17 cellular contexts compared by ENCODE assay signal in genomic region chr16:68037820-68038597, GRCh38. TPM values are rescaled to one million over a fixed set of nuclear protein-coding genes. Genes with fewer than 3 reads are reported as not detected.
DNase-seq lines count a peak whose midpoint lies in the region; ATAC-seq and TF ChIP-seq lines count a peak whose summit lies in the region.
"Had no signal": no experiment of that assay in that cellular context is flagged by ENCODE, and none has a peak within 500 bp of the region (broad histone marks: within the 10 kb centered on the region; RNA-seq: fewer than 3 reads in every experiment).

No MANE protein-coding gene starts in this region.

- H3K9me3 Mint-ChIP-seq in activated CD4-positive, alpha-beta T cell treated with anti-CD3 and anti-CD28 coated beads, Interleukin-2, amount 10 ng/mL, durations not matched to agents 7 days and 5 days, result no peaks in the 10 kb centered on the region
- no peaks in the 10 kb centered on the region for H3K9me3 Mint-ChIP-seq in activated T-helper 2 cell treated with anti-CD3 and anti-CD28 coated beads, Interferon-gamma antibody, Interleukin-2, Interleukin-4, amounts not matched to agents 10 μg/mL and 5 μg/mL and 100 μg/mL, durations not matched to agents 14 hours and 24 hours and 36 hours

- 85 to 93% methylated on average over 9 of the region's 9 CpGs for WGBS in sigmoid colon, 2 donors

- no peak for TF ChIP-seq EP300 in sigmoid colon (IDR thresholded peaks at IDR 0.05)

- H3K4me1 Mint-ChIP-seq in activated CD4-positive, alpha-beta T cell treated with anti-CD3 and anti-CD28 coated beads, Interleukin-2, amount 10 ng/mL, durations not matched to agents 7 days and 5 days, result peaks cover 34% of the 10 kb centered on the region
- peaks cover 11% of the 10 kb centered on the region for H3K4me1 Mint-ChIP-seq in activated T-helper 2 cell treated with anti-CD3 and anti-CD28 coated beads, Interferon-gamma antibody, Interleukin-2, Interleukin-4, amounts not matched to agents 10 μg/mL and 5 μg/mL and 100 μg/mL, durations not matched to agents 14 hours and 24 hours and 36 hours (ENCODE audit: low read depth)

- H3K27ac ChIP-seq in sigmoid colon, result no peak overlapping the region

- H3K4me3 ChIP-seq in sigmoid colon, result no peak overlapping the region

- POLR2A ChIA-PET in activated CD4-positive, alpha-beta T cell treated with anti-CD3 and anti-CD28 coated beads, Interleukin-2, amount 10 ng/mL, durations not matched to agents 7 days and 5 days (lab: Charles Lee), result no interaction called here

- ATAC-seq in HG03354 (IDR thresholded peaks at IDR 0.05; ENCODE audit: poor library complexity, severe bottlenecking, unreplicated experiment), result peak; percentile 33
- ATAC-seq in HG03439 (IDR thresholded peaks at IDR 0.05; ENCODE audit: unreplicated experiment), result no peak
- ATAC-seq in HG02981 (IDR thresholded peaks at IDR 0.05; ENCODE audit: unreplicated experiment), result no peak
- ATAC-seq: HCT116, left colon had no signal

- peaks cover 0 to 3% (median 0%) of the 10 kb centered on the region in 4 donors for H3K36me3 ChIP-seq in sigmoid colon

- peak overlapping the region; percentile 9 for H3K27ac Mint-ChIP-seq in activated CD4-positive, alpha-beta T cell treated with anti-CD3 and anti-CD28 coated beads, Interleukin-2, amount 10 ng/mL, durations not matched to agents 7 days and 5 days
- H3K27ac Mint-ChIP-seq in activated T-helper 2 cell treated with anti-CD3 and anti-CD28 coated beads, Interferon-gamma antibody, Interleukin-2, Interleukin-4, amounts not matched to agents 10 μg/mL and 5 μg/mL and 100 μg/mL, durations not matched to agents 14 hours and 24 hours and 36 hours, result peak overlapping the region; percentile 11

- no peak for TF ChIP-seq POLR2A in sigmoid colon (IDR thresholded peaks at IDR 0.05)

- no peak overlapping the region for H3K4me3 Mint-ChIP-seq in activated CD4-positive, alpha-beta T cell treated with anti-CD3 and anti-CD28 coated beads, Interleukin-2, amount 10 ng/mL, durations not matched to agents 7 days and 5 days
- H3K4me3 Mint-ChIP-seq in activated T-helper 2 cell treated with anti-CD3 and anti-CD28 coated beads, Interferon-gamma antibody, Interleukin-2, Interleukin-4, amounts not matched to agents 10 μg/mL and 5 μg/mL and 100 μg/mL, durations not matched to agents 14 hours and 24 hours and 36 hours (ENCODE audit: low read depth), result no peak overlapping the region

- no peaks in the 10 kb centered on the region for H3K27me3 Mint-ChIP-seq in activated CD4-positive, alpha-beta T cell treated with anti-CD3 and anti-CD28 coated beads, Interleukin-2, amount 10 ng/mL, durations not matched to agents 7 days and 5 days
- H3K27me3 Mint-ChIP-seq in activated T-helper 2 cell treated with anti-CD3 and anti-CD28 coated beads, Interferon-gamma antibody, Interleukin-2, Interleukin-4, amounts not matched to agents 10 μg/mL and 5 μg/mL and 100 μg/mL, durations not matched to agents 14 hours and 24 hours and 36 hours (ENCODE audit: low read depth), result no peaks in the 10 kb centered on the region

- no peak for DNase-seq in activated CD4-positive, alpha-beta T cell treated with anti-CD3 and anti-CD28 coated beads, Interleukin-2, amount 10 ng/mL, durations not matched to agents 7 days and 5 days
- DNase-seq in activated CD4-positive, alpha-beta T cell treated with anti-CD3 and anti-CD28 coated beads, Interleukin-2, amount 50 U/mL, for 4 hours, result no peak
- DNase-seq in activated T-helper 2 cell treated with anti-CD3 and anti-CD28 coated beads, Interferon-gamma antibody, Interleukin-2, Interleukin-4, amounts not matched to agents 10 μg/mL and 5 μg/mL and 100 μg/mL, durations not matched to agents 14 hours and 24 hours and 36 hours (ENCODE audit: low spot score), result no peak
- DNase-seq in sigmoid colon, result peak; percentile 28
- DNase-seq in stimulated activated CD4-positive, alpha-beta T cell treated with anti-CD3 and anti-CD28 coated beads, Interleukin-15, amount 100 ng/mL, for 24 hours, result no peak
- DNase-seq: activated CD4-positive, CD25-positive, alpha-beta regulatory T cell treated with anti-CD3 and anti-CD28 coated beads, Interleukin-2, amount 50 U/mL, for 72 hours; DMS 273 treated with DMSO at 0.1 percent for 48 hours; left colon; NCI-H146; NCI-H526; SHP77 treated with DMSO at 0.1 percent for 48 hours; stimulated activated CD4-positive, alpha-beta T cell treated with anti-CD3 and anti-CD28 coated beads, Interleukin-12 subunit alpha, Interleukin-12 subunit beta, amount 100 ng/mL, for 4 hours had no signal

- no peaks in the 10 kb centered on the region for H3K27me3 ChIP-seq in sigmoid colon

- H3K4me1 ChIP-seq in sigmoid colon, result no peaks in the 10 kb centered on the region

- no peaks in the 10 kb centered on the region for H3K9me3 ChIP-seq in sigmoid colon

- intact Hi-C loops in activated T-helper 2 cell treated with anti-CD3 and anti-CD28 coated beads, Interferon-gamma antibody, Interleukin-2, Interleukin-4, amounts not matched to agents 10 μg/mL and 5 μg/mL and 100 μg/mL, durations not matched to agents 14 hours and 24 hours and 36 hours (cut with micrococcal nuclease), result no loop called here
- intact Hi-C loops in sigmoid colon (cut with DNase I), result no loop called here

- TF ChIP-seq CTCF in sigmoid colon (IDR thresholded peaks at IDR 0.05), result no peak

- peaks cover 26% of the 10 kb centered on the region for H3K36me3 Mint-ChIP-seq in activated CD4-positive, alpha-beta T cell treated with anti-CD3 and anti-CD28 coated beads, Interleukin-2, amount 10 ng/mL, durations not matched to agents 7 days and 5 days (ENCODE audit: low read depth)
- H3K36me3 Mint-ChIP-seq in activated T-helper 2 cell treated with anti-CD3 and anti-CD28 coated beads, Interferon-gamma antibody, Interleukin-2, Interleukin-4, amounts not matched to agents 10 μg/mL and 5 μg/mL and 100 μg/mL, durations not matched to agents 14 hours and 24 hours and 36 hours (ENCODE audit: low read depth), result peaks cover 31% of the 10 kb centered on the region

- CTCF ChIA-PET in activated CD4-positive, alpha-beta T cell treated with anti-CD3 and anti-CD28 coated beads, Interleukin-2, amount 10 ng/mL, durations not matched to agents 7 days and 5 days (lab: Charles Lee), result interaction anchor here (1.0 kb wide), 1 partner anchor 10 kb away, joined by 3 read pairs; no protein-coding TSS in a partner anchor

RNA-seq across cellular contexts. Expression of gene DUS2, which starts 14.9 kb away (rescaled TPM):
- 10 to 100 TPM; 21.5 to 23.4 TPM for total RNA-seq in activated CD4-positive, alpha-beta T cell treated with anti-CD3 and anti-CD28 coated beads, Interleukin-2, amount 10 ng/mL, durations not matched to agents 7 days and 5 days
- 31.2 and 34.3 TPM in 2 replicates for total RNA-seq in activated T-helper 2 cell treated with anti-CD3 and anti-CD28 coated beads, Interferon-gamma antibody, Interleukin-2, Interleukin-4, amounts not matched to agents 10 μg/mL and 5 μg/mL and 100 μg/mL, durations not matched to agents 14 hours and 24 hours and 36 hours
- total RNA-seq in sigmoid colon, result 1 to 10 TPM; 3.6 to 7.3 (median 5.3) TPM
- polyA plus RNA-seq in sigmoid colon, result 10 to 100 TPM in 1 of 3 donors, 1 to 10 TPM in 2; 6.6 to 17.3 (median 7.4) TPM

RNA-seq across cellular contexts. Expression of gene DDX28, which starts 15.0 kb away (rescaled TPM):
- 10 to 100 TPM; 12.9 to 14.4 TPM for total RNA-seq in activated CD4-positive, alpha-beta T cell treated with anti-CD3 and anti-CD28 coated beads, Interleukin-2, amount 10 ng/mL, durations not matched to agents 7 days and 5 days
- 19.3 TPM in 2 replicates for total RNA-seq in activated T-helper 2 cell treated with anti-CD3 and anti-CD28 coated beads, Interferon-gamma antibody, Interleukin-2, Interleukin-4, amounts not matched to agents 10 μg/mL and 5 μg/mL and 100 μg/mL, durations not matched to agents 14 hours and 24 hours and 36 hours
- total RNA-seq in sigmoid colon, result 1 to 10 TPM; 5.0 to 6.9 (median 5.8) TPM
- 10 to 100 TPM in 1 of 3 donors, 1 to 10 TPM in 2; 3.0 to 12.8 (median 5.1) TPM for polyA plus RNA-seq in sigmoid colon

RNA-seq across cellular contexts. Expression of gene DPEP2NB, which starts 22.3 kb away (rescaled TPM):
- total RNA-seq in activated CD4-positive, alpha-beta T cell treated with anti-CD3 and anti-CD28 coated beads, Interleukin-2, amount 10 ng/mL, durations not matched to agents 7 days and 5 days, result not detected
- total RNA-seq in activated T-helper 2 cell treated with anti-CD3 and anti-CD28 coated beads, Interferon-gamma antibody, Interleukin-2, Interleukin-4, amounts not matched to agents 10 μg/mL and 5 μg/mL and 100 μg/mL, durations not matched to agents 14 hours and 24 hours and 36 hours, result not detected in 2 replicates
- not detected for total RNA-seq in sigmoid colon
- not detected for polyA plus RNA-seq in sigmoid colon
- total RNA-seq: endothelial cell of umbilical vein, left colon had no signal
- polyA plus RNA-seq: endothelial cell of umbilical vein had no signal

RNA-seq across cellular contexts. Expression of gene DPEP2, which starts 38.7 kb away (rescaled TPM):
- total RNA-seq in activated CD4-positive, alpha-beta T cell treated with anti-CD3 and anti-CD28 coated beads, Interleukin-2, amount 10 ng/mL, durations not matched to agents 7 days and 5 days, result 10 to 100 TPM; 12.4 to 14.2 TPM
- 3.7 and 4.3 TPM in 2 replicates for total RNA-seq in activated T-helper 2 cell treated with anti-CD3 and anti-CD28 coated beads, Interferon-gamma antibody, Interleukin-2, Interleukin-4, amounts not matched to agents 10 μg/mL and 5 μg/mL and 100 μg/mL, durations not matched to agents 14 hours and 24 hours and 36 hours
- 1 to 10 TPM; 2.1 to 3.9 (median 3.1) TPM for total RNA-seq in sigmoid colon
- 10 to 100 TPM in 1 of 3 donors, 1 to 10 TPM in 1, under 1 TPM in 1; 0.69 to 11.9 (median 1.2) TPM for polyA plus RNA-seq in sigmoid colon

RNA-seq across cellular contexts. Expression of gene NFATC3, which starts 47.2 kb away (rescaled TPM):
- 100 to 1,000 TPM; 146 to 159 TPM for total RNA-seq in activated CD4-positive, alpha-beta T cell treated with anti-CD3 and anti-CD28 coated beads, Interleukin-2, amount 10 ng/mL, durations not matched to agents 7 days and 5 days
- total RNA-seq in activated T-helper 2 cell treated with anti-CD3 and anti-CD28 coated beads, Interferon-gamma antibody, Interleukin-2, Interleukin-4, amounts not matched to agents 10 μg/mL and 5 μg/mL and 100 μg/mL, durations not matched to agents 14 hours and 24 hours and 36 hours, result 136 and 146 TPM in 2 replicates
- total RNA-seq in sigmoid colon, result 10 to 100 TPM; 42.8 to 52.2 (median 46.0) TPM
- polyA plus RNA-seq in sigmoid colon, result 10 to 100 TPM in 1 of 3 donors, 1 to 10 TPM in 2; 4.8 to 16.9 (median 6.0) TPM
